15 cellular contexts compared by ENCODE assay signal in genomic region chr10:99433378-99434020, GRCh38. TPM values are rescaled to one million over a fixed set of nuclear protein-coding genes. Genes with fewer than 3 reads are reported as not detected.
DNase-seq lines count a peak whose midpoint lies in the region; ATAC-seq and TF ChIP-seq lines count a peak whose summit lies in the region.
"Had no signal": no experiment of that assay in that cellular context is flagged by ENCODE, and none has a peak within 500 bp of the region (broad histone marks: within the 10 kb centered on the region; RNA-seq: fewer than 3 reads in every experiment).

No MANE protein-coding gene starts in this region.

- H3K14ac ChIP-seq in H9 (ENCODE audit: insufficient read depth, low read length), result no peak overlapping the region

- no peak overlapping the region for H3K23ac ChIP-seq in H9 (ENCODE audit: insufficient read length, low read depth, low read length)

- no peak overlapping the region for H2BK15ac ChIP-seq in H9 (ENCODE audit: low read depth, low read length)

- no peak overlapping the region for H4K91ac ChIP-seq in H9 (ENCODE audit: insufficient read length, low read depth, low read length)

- no peak overlapping the region for H3K4me2 ChIP-seq in H9 (ENCODE audit: insufficient read depth, insufficient read length, low read length)

- no peak overlapping the region for H2AK5ac ChIP-seq in H9 (ENCODE audit: insufficient read length, low read length)

- peaks cover 8% of the 10 kb centered on the region for H3K23me2 ChIP-seq in H9 (ENCODE audit: insufficient read length, low read depth, low read length, poor library complexity, severe bottlenecking)

- H4K8ac ChIP-seq in H9 (replicated peaks; ENCODE audit: insufficient read length, low read depth, low read length), result no peak overlapping the region

- H2BK20ac ChIP-seq in H9 (ENCODE audit: low read depth, low read length, poor library complexity, severe bottlenecking), result no peak overlapping the region

- in situ Hi-C loops in astrocyte of the cerebellum (cut with HindIII; ENCODE audit: low sequenced_read_pairs), result no loop called here

- H2AFZ ChIP-seq in H9 (ENCODE audit: low read length), result no peak overlapping the region

- CTCF ChIA-PET in activated CD4-positive, alpha-beta T cell treated with anti-CD3 and anti-CD28 coated beads, Interleukin-2, amount 10 ng/mL, durations not matched to agents 7 days and 5 days (lab: Charles Lee), result no interaction called here

- H3K27me3 Mint-ChIP-seq in H9 (ENCODE audit: low read depth), result no peaks in the 10 kb centered on the region; the same call in none of the 2 replicates
- H3K27me3 Mint-ChIP-seq in activated CD4-positive, alpha-beta T cell treated with anti-CD3 and anti-CD28 coated beads, Interleukin-2, amount 10 ng/mL, durations not matched to agents 7 days and 5 days, result no peaks in the 10 kb centered on the region
- H3K27me3 Mint-ChIP-seq: activated CD4-positive, alpha-beta memory T cell treated with anti-CD3 and anti-CD28 coated beads for 36 hours; activated naive CD8-positive, alpha-beta T cell had no signal

- H3K56ac ChIP-seq in H9 (ENCODE audit: insufficient read length, low read depth, low read length), result no peak overlapping the region

- H4K20me1 ChIP-seq in H9 (ENCODE audit: control insufficient read depth, insufficient read depth, insufficient read length), result no peaks in the 10 kb centered on the region

- no peak overlapping the region for H3K9ac ChIP-seq in H9 (ENCODE audit: extremely low read depth, insufficient read length, low read length)

- WGBS in H9 (ENCODE audit: extremely low coverage, insufficient read length, low lambda C conversion rate), result no CpG with 5 or more reads among the region's 1 CpG

- no peak for ATAC-seq in GM21390 (IDR thresholded peaks at IDR 0.05; ENCODE audit: unreplicated experiment)
- ATAC-seq: esophagus mucosa had no signal

- POLR2A ChIA-PET in activated CD4-positive, alpha-beta T cell treated with anti-CD3 and anti-CD28 coated beads, Interleukin-2, amount 10 ng/mL, durations not matched to agents 7 days and 5 days (lab: Charles Lee), result no interaction called here

- no peak overlapping the region for H3T11ph ChIP-seq in H9 (ENCODE audit: low read length)

- no peaks in the 10 kb centered on the region; the same call in 1 of the 2 replicates for H3K4me1 ChIP-seq in H9 (ENCODE audit: insufficient read depth, low read length)

- no peak overlapping the region for H3K4me3 Mint-ChIP-seq in H9
- no peak overlapping the region for H3K4me3 Mint-ChIP-seq in activated CD4-positive, alpha-beta T cell treated with anti-CD3 and anti-CD28 coated beads, Interleukin-2, amount 10 ng/mL, durations not matched to agents 7 days and 5 days
- H3K4me3 Mint-ChIP-seq: activated CD4-positive, alpha-beta memory T cell treated with anti-CD3 and anti-CD28 coated beads for 36 hours; activated naive CD8-positive, alpha-beta T cell had no signal

- no peaks in the 10 kb centered on the region for H3K27me3 ChIP-seq in H9 (ENCODE audit: insufficient read depth, low read length)
- H3K27me3 ChIP-seq: SJCRH30, spleen had no signal

- no peak overlapping the region for H2BK120ac ChIP-seq in H9 (ENCODE audit: low read depth, low read length, poor library complexity, severe bottlenecking)

- intact Hi-C loops in posterior cingulate gyrus (cut with DNase I), result loop anchor here (5.0 kb wide), 1 partner anchor 299 kb away; the partner anchor contains the start of genes COX15 and CUTC

- no peak overlapping the region; a peak in 1 of 7 replicates for H3K27ac Mint-ChIP-seq in H9
- H3K27ac Mint-ChIP-seq in activated CD4-positive, alpha-beta T cell treated with anti-CD3 and anti-CD28 coated beads, Interleukin-2, amount 10 ng/mL, durations not matched to agents 7 days and 5 days, result no peak overlapping the region
- H3K27ac Mint-ChIP-seq: activated CD4-positive, alpha-beta memory T cell treated with anti-CD3 and anti-CD28 coated beads for 36 hours; activated naive CD8-positive, alpha-beta T cell had no signal

- H3K4ac ChIP-seq in H9 (ENCODE audit: low read depth, low read length), result no peak overlapping the region

- H3K4me1 Mint-ChIP-seq in H9, result peaks cover 14 to 20% of the 10 kb centered on the region in 2 experiments
- H3K4me1 Mint-ChIP-seq in activated CD4-positive, alpha-beta T cell treated with anti-CD3 and anti-CD28 coated beads, Interleukin-2, amount 10 ng/mL, durations not matched to agents 7 days and 5 days, result peaks cover 37% of the 10 kb centered on the region

- H3K4me3 ChIP-seq in AG09309 (ENCODE audit: control insufficient read depth, low read depth, low read length), result no peak overlapping the region
- H3K4me3 ChIP-seq in astrocyte of the cerebellum (ENCODE audit: low read depth, low read length), result no peak overlapping the region
- H3K4me3 ChIP-seq: SJCRH30, spleen had no signal

- no peak overlapping the region for H2BK5ac ChIP-seq in H9 (ENCODE audit: insufficient read length, low read length)

- DNase-seq in AG09309 (ENCODE audit: low read depth) (no peak), H9 (no peak), astrocyte of the cerebellum (ENCODE audit: low read depth) (no peak), kidney tubule cell (ENCODE audit: low spot score) (peak; percentile 23), middle frontal gyrus (ENCODE audit: extremely low spot score, low spot score) (no peak), posterior cingulate gyrus (no peak)
- DNase-seq in activated CD4-positive, alpha-beta T cell treated with anti-CD3 and anti-CD28 coated beads, Interleukin-2, amount 10 ng/mL, durations not matched to agents 7 days and 5 days, result no peak
- DNase-seq: activated CD4-positive, alpha-beta memory T cell treated with anti-CD3 and anti-CD28 coated beads for 36 hours; mesenchymal stem cell; NCI-H1694; SJCRH30; spleen had no signal

- H4K5ac ChIP-seq in H9 (ENCODE audit: insufficient read length, low read depth, low read length), result no peak overlapping the region

- peaks cover 6% of the 10 kb centered on the region; the same call in 1 of the 2 replicates for H3K79me2 ChIP-seq in H9 (ENCODE audit: insufficient read depth, low read length)

- 0 out of 7 replicates have a peak, but pooled peaks cover 0 to 3% (median 0%) of the 10 kb centered on the region in 3 experiments for H3K36me3 Mint-ChIP-seq in H9 (ENCODE audit: insufficient read depth in 1 of 3, low read depth in 3 of 3)
- H3K36me3 Mint-ChIP-seq in activated CD4-positive, alpha-beta T cell treated with anti-CD3 and anti-CD28 coated beads, Interleukin-2, amount 10 ng/mL, durations not matched to agents 7 days and 5 days (ENCODE audit: low read depth), result peaks cover 3% of the 10 kb centered on the region
- H3K36me3 Mint-ChIP-seq: activated naive CD8-positive, alpha-beta T cell had no signal

- H3K9me3 ChIP-seq in H9 (ENCODE audit: control insufficient read depth, low read depth, low read length), result no peaks in the 10 kb centered on the region
- H3K9me3 ChIP-seq: SJCRH30, spleen had no signal

- H3K9me3 Mint-ChIP-seq in H9, result no peaks in the 10 kb centered on the region
- no peaks in the 10 kb centered on the region for H3K9me3 Mint-ChIP-seq in activated CD4-positive, alpha-beta T cell treated with anti-CD3 and anti-CD28 coated beads, Interleukin-2, amount 10 ng/mL, durations not matched to agents 7 days and 5 days
- H3K9me3 Mint-ChIP-seq: activated CD4-positive, alpha-beta memory T cell treated with anti-CD3 and anti-CD28 coated beads for 36 hours had no signal

- H2BK12ac ChIP-seq in H9 (ENCODE audit: insufficient read length, low read depth, low read length), result no peak overlapping the region

- no peak overlapping the region for H3K27ac ChIP-seq in H9 (ENCODE audit: insufficient read length, low read depth, low read length)
- H3K27ac ChIP-seq: SJCRH30 had no signal

- peaks cover 2% of the 10 kb centered on the region for H3K79me1 ChIP-seq in H9 (ENCODE audit: insufficient read depth, low read depth, low read length, poor library complexity, severe bottlenecking)

- peak; percentile 16 for TF ChIP-seq CTCF in AG09309 (IDR thresholded peaks at IDR 0.05; ENCODE audit: control insufficient read depth, insufficient read depth, low read depth, low read length, missing control alignments)
- TF ChIP-seq CTCF in H9 (conservative IDR thresholded peaks at IDR 0.05), result peak; percentile 46
- TF ChIP-seq CTCF in astrocyte of the cerebellum (IDR thresholded peaks at IDR 0.05; ENCODE audit: low read depth, low read length, missing control alignments), result peak; percentile 27

- H3K18ac ChIP-seq in H9 (ENCODE audit: insufficient read length, low read depth, low read length), result no peak overlapping the region

RNA-seq across cellular contexts. Expression of gene GOT1, which starts 3.1 kb away (rescaled TPM):
- total RNA-seq in H9 (2021), result 43.3 and 47.4 TPM in 2 replicates
- 10 to 100 TPM; 26.1 to 33.2 TPM for total RNA-seq in activated CD4-positive, alpha-beta T cell treated with anti-CD3 and anti-CD28 coated beads, Interleukin-2, amount 10 ng/mL, durations not matched to agents 7 days and 5 days
